In genomic region chr5:176870110-176870591, GRCh38 we compare ENCODE assay signal across 9 cellular contexts. TPM values are rescaled to one million over a fixed set of nuclear protein-coding genes. Genes with fewer than 3 reads are reported as not detected.
DNase-seq lines count a peak whose midpoint lies in the region; ATAC-seq and TF ChIP-seq lines count a peak whose summit lies in the region.
"Had no signal": no experiment of that assay in that cellular context is flagged by ENCODE, and none has a peak within 500 bp of the region (broad histone marks: within the 10 kb centered on the region; RNA-seq: fewer than 3 reads in every experiment).

No MANE protein-coding gene starts in this region.

- peak; percentile 45 for DNase-seq in RKO (ENCODE audit: low spot score)
- DNase-seq in fibroblast of villous mesenchyme (ENCODE audit: low read depth): peak; percentile 58
- DNase-seq in putamen (ENCODE audit: low spot score): peak; percentile 18
- no peak for DNase-seq in central memory CD4-positive, alpha-beta T cell
- DNase-seq in NCI-H446 (lab: John Stamatoyannopoulos, UW): no peak
- no peak for DNase-seq in NOMO-1 treated with DMSO at 0.1 percent for 48 hours (lab: John Stamatoyannopoulos, UW; ENCODE audit: unreplicated experiment)
- no peak for DNase-seq in stimulated activated naive CD8-positive, alpha-beta T cell treated with anti-CD3 and anti-CD28 coated beads, Interleukin-15, Interleukin-2, amounts not matched to agents 100 U/mL and 50 U/mL, for 24 hours
- DNase-seq: naive B cell had no signal

- ATAC-seq in stimulated activated naive CD8-positive, alpha-beta T cell treated with anti-CD3 and anti-CD28 coated beads, Interleukin-15, Interleukin-2, amounts not matched to agents 100 U/mL and 50 U/mL, for 24 hours: no peak

- no peak overlapping the region for H3K4me3 ChIP-seq in fibroblast of villous mesenchyme (ENCODE audit: low read depth, low read length)

- TF ChIP-seq CTCF in GM12874 (IDR thresholded peaks at IDR 0.05; ENCODE audit: insufficient read depth, low read depth, low read length) (peak; percentile 24; the same call in 1 of the 2 replicates), fibroblast of villous mesenchyme (IDR thresholded peaks at IDR 0.05; ENCODE audit: insufficient read depth, low read depth, low read length) (peak; percentile 50)

RNA-seq across cellular contexts. Expression of gene HK3, which starts 29.0 kb away (rescaled TPM):
- total RNA-seq in fibroblast of villous mesenchyme: not detected in 2 replicates

RNA-seq across cellular contexts. Expression of gene UNC5A, which starts 59.8 kb away (rescaled TPM):
- total RNA-seq in fibroblast of villous mesenchyme: not detected in 2 replicates

Comparison
In these comparisons a context has a peak if more than half of its experiments do, and no peak if none do; other contexts are left out.
1. DNase-seq: peak in RKO (single experiment), fibroblast of villous mesenchyme (single experiment) and putamen (single experiment); none in central memory CD4-positive, alpha-beta T cell (single experiment), NCI-H446 (0 of 2), NOMO-1 treated with DMSO at 0.1 percent for 48 hours (single experiment) and stimulated activated naive CD8-positive, alpha-beta T cell treated with anti-CD3 and anti-CD28 coated beads, Interleukin-15, Interleukin-2, amounts not matched to agents 100 U/mL and 50 U/mL, for 24 hours (single experiment).